23 cellular contexts compared by ENCODE assay signal in genomic region chr5:3353561-3353960, GRCh38.
"Had no signal": no experiment of that assay in that cellular context is flagged by ENCODE, and none has a peak within 500 bp of the region (broad histone marks: within the 10 kb centered on the region; RNA-seq: fewer than 3 reads in every experiment).

No MANE protein-coding gene starts in this region.

- H3K27me3 ChIP-seq: colonic mucosa, gastrocnemius medialis, neural progenitor cell, thyroid gland had no signal

- ATAC-seq: esophagus mucosa; gastrocnemius medialis; naive thymus-derived CD4-positive, alpha-beta T cell; right cardiac atrium; stimulated activated naive CD8-positive, alpha-beta T cell treated with anti-CD3 and anti-CD28 coated beads, Interleukin-15, amount 100 ng/mL, for 72 hours had no signal

- DNase-seq: colonic mucosa; dermis blood vessel endothelial cell; foreskin fibroblast; gastrocnemius medialis; midbrain; naive thymus-derived CD4-positive, alpha-beta T cell; right cardiac atrium; stimulated activated CD4-positive, alpha-beta T cell treated with anti-CD3 and anti-CD28 coated beads, Interleukin-12 subunit alpha, Interleukin-12 subunit beta, amount 100 ng/mL, for 4 hours; stimulated activated CD4-positive, alpha-beta T cell treated with anti-CD3 and anti-CD28 coated beads, Interleukin-1b, Interleukin-23, amount 100 ng/mL, for 48 hours; stimulated activated CD4-positive, alpha-beta T cell treated with anti-CD3 and anti-CD28 coated beads, Interleukin-4, amount 100 ng/mL, for 1 hour; stimulated activated CD8-positive, alpha-beta memory T cell treated with anti-CD3 and anti-CD28 coated beads, Interleukin-4, amount 100 ng/mL, for 48 hours; stimulated activated naive CD4-positive, alpha-beta T cell; stimulated activated naive CD8-positive, alpha-beta T cell treated with anti-CD3 and anti-CD28 coated beads, Interleukin-15, amount 100 ng/mL, for 72 hours; thyroid gland; trophoblast cell had no signal

- H3K4me3 ChIP-seq: colonic mucosa, gastrocnemius medialis, lung, neural progenitor cell, prostate gland, thyroid gland had no signal

- H2AFZ ChIP-seq: neural progenitor cell had no signal

- H3K36me3 ChIP-seq: colonic mucosa, gastrocnemius medialis, neural progenitor cell, prostate gland, thyroid gland had no signal

- H3K4me1 ChIP-seq: colonic mucosa, gastrocnemius medialis, neural progenitor cell, prostate gland, thyroid gland had no signal

- H3K4me2 ChIP-seq: neural progenitor cell had no signal

- H3K27me3 Mint-ChIP-seq: central memory CD8-positive, alpha-beta T cell; memory B cell had no signal

- H3K27ac ChIP-seq: colonic mucosa, epithelial cell of prostate, gastrocnemius medialis, neural progenitor cell, prostate gland, thyroid gland had no signal

- H3K9me3 ChIP-seq: colonic mucosa, gastrocnemius medialis, prostate gland, thyroid gland had no signal

- H3K9ac ChIP-seq: neural progenitor cell had no signal

- H3K27ac Mint-ChIP-seq: memory B cell; naive thymus-derived CD4-positive, alpha-beta T cell; nephron; neural progenitor cell; stimulated activated naive CD8-positive, alpha-beta T cell treated with anti-CD3 and anti-CD28 coated beads, Interleukin-15, amount 100 ng/mL, for 72 hours had no signal

- H3K4me3 Mint-ChIP-seq: central memory CD8-positive, alpha-beta T cell; memory B cell; naive thymus-derived CD4-positive, alpha-beta T cell; nephron; neural progenitor cell; stimulated activated naive CD8-positive, alpha-beta T cell treated with anti-CD3 and anti-CD28 coated beads, Interleukin-15, amount 100 ng/mL, for 72 hours had no signal

- H3K9me3 Mint-ChIP-seq: neural progenitor cell had no signal

- H3K36me3 Mint-ChIP-seq: memory B cell; naive thymus-derived CD4-positive, alpha-beta T cell; neural progenitor cell had no signal

- H3K4me1 Mint-ChIP-seq: central memory CD8-positive, alpha-beta T cell; memory B cell; naive thymus-derived CD4-positive, alpha-beta T cell; nephron; stimulated activated naive CD8-positive, alpha-beta T cell treated with anti-CD3 and anti-CD28 coated beads, Interleukin-15, amount 100 ng/mL, for 72 hours had no signal
